ENCODE assay signal across 19 cellular contexts in genomic region chr9:87334366-87334765, GRCh38.
A peak's percentile ranks its signal among the peaks of the same experiment; 100 is the strongest.
DNase-seq lines count a peak whose midpoint lies in the region; ATAC-seq, FAIRE-seq and TF ChIP-seq lines count a peak whose summit lies in the region.
"Had no signal": no experiment of that assay in that cellular context is flagged by ENCODE, and none has a peak within 500 bp of the region (broad histone marks: within the 10 kb centered on the region; RNA-seq: fewer than 3 reads in every experiment).

No MANE protein-coding gene starts in this region.

- H3K27me3 Mint-ChIP-seq in GM23338 (ENCODE audit: insufficient read depth, low read depth, poor library complexity): no peaks in the 10 kb centered on the region

- DNase-seq in A673 (ENCODE audit: low spot score) (no peak), GM23248 (peak; percentile 14), K562 (ENCODE audit: extremely low read depth in 1 of 4, low spot score in 3 of 4) (no peak), small intestine (peak; percentile 14), esophagus muscularis mucosa (ENCODE audit: extremely low spot score) (no peak), GM23338 (ENCODE audit: low spot score) (no peak)
- DNase-seq: 8988T; Caco-2; CD4-positive, CD25-positive, alpha-beta regulatory T cell; CD8-positive, alpha-beta memory T cell had no signal

- 93 to 95% methylated on average over 3 of the region's 3 CpGs for WGBS in GM23248 (ENCODE audit: low coverage in 1 of 2, low lambda C conversion rate in 2 of 2, missing lambda C conversion rate in 2 of 2), 2 experiments
- 17% methylated on average over 3 of the region's 3 CpGs for WGBS in K562 (ENCODE audit: insufficient coverage, low coverage, missing lambda C conversion rate)
- 53 to 80% (median 70%) methylated on average over 3 of the region's 3 CpGs for WGBS in small intestine, 3 donors
- WGBS in gastroesophageal sphincter (ENCODE audit: low coverage in 1 of 2), 2 donors: 78% methylated on average over 3 of the region's 3 CpGs; no CpG with 5 or more reads in 1 of the 2 donors
- WGBS in esophagus muscularis mucosa: 64% methylated on average over 3 of the region's 3 CpGs

- intact Hi-C loops in A673 (cut with micrococcal nuclease; ENCODE audit: unreplicated experiment): no loop called here
- intact Hi-C loops in K562 (cut with micrococcal nuclease): no loop called here
- intact Hi-C loops in esophagus muscularis mucosa (cut with DNase I): loop anchor here (10.0 kb wide), 1 partner anchor 480 kb away; no protein-coding TSS in a partner anchor

- peaks cover 32% of the 10 kb centered on the region for H3K9me3 Mint-ChIP-seq in GM23338

- TF ChIP-seq EP300 in K562 (IDR thresholded peaks at IDR 0.05; ENCODE audit: low read length) (no peak), gastroesophageal sphincter (IDR thresholded peaks at IDR 0.05) (no peak), esophagus muscularis mucosa (IDR thresholded peaks at IDR 0.05) (no peak)

- H3K79me2 ChIP-seq in GM23248 (ENCODE audit: insufficient read depth) (no peaks in the 10 kb centered on the region), K562 (ENCODE audit: control insufficient read depth, insufficient read depth, low read length) (no peaks in the 10 kb centered on the region), GM23338 (replicated peaks; ENCODE audit: insufficient read depth) (no peaks in the 10 kb centered on the region)

- peak overlapping the region; percentile 77 for H3K27ac ChIP-seq in A673 (ENCODE audit: low read depth, low read length, poor library complexity, severe bottlenecking)
- H3K27ac ChIP-seq in GM23248: no peak overlapping the region
- H3K27ac ChIP-seq in K562 (ENCODE audit: extremely low read depth, low read depth, low read length): no peak overlapping the region
- no peak overlapping the region for H3K27ac ChIP-seq in small intestine (ENCODE audit: low read depth in 1 of 2, low read length in 1 of 2)
- no peak overlapping the region for H3K27ac ChIP-seq in gastroesophageal sphincter
- no peak overlapping the region for H3K27ac ChIP-seq in esophagus muscularis mucosa (replicated peaks in 1 of 4)
- no peak overlapping the region for H3K27ac ChIP-seq in GM23338 (ENCODE audit: low read depth)
- H3K27ac ChIP-seq: BLaER1 treated with 17β-estradiol and CSF1 and Interleukin-3, amounts not matched to agents 10 nM and 100 nM had no signal

- TF ChIP-seq POLR2A in K562 (conservative IDR thresholded peaks at IDR 0.05): no peak
- TF ChIP-seq POLR2A in gastroesophageal sphincter (IDR thresholded peaks at IDR 0.05): no peak
- TF ChIP-seq POLR2A in esophagus muscularis mucosa (IDR thresholded peaks at IDR 0.05; ENCODE audit: low read depth): no peak

- H3K36me3 ChIP-seq in A673 (ENCODE audit: insufficient read depth, low read length, poor library complexity, severe bottlenecking) (no peaks in the 10 kb centered on the region), GM23248 (ENCODE audit: low read depth) (no peaks in the 10 kb centered on the region), K562 (ENCODE audit: control insufficient read depth, insufficient read depth, low read length) (no peaks in the 10 kb centered on the region), small intestine (ENCODE audit: control insufficient read depth in 2 of 2, insufficient read depth in 2 of 2, low read length in 2 of 2) (no peaks in the 10 kb centered on the region), gastroesophageal sphincter (no peaks in the 10 kb centered on the region), esophagus muscularis mucosa (no peaks in the 10 kb centered on the region), GM23338 (ENCODE audit: insufficient read depth) (peaks cover 12% of the 10 kb centered on the region)
- H3K36me3 ChIP-seq: BLaER1 treated with 17β-estradiol and CSF1 and Interleukin-3, amounts not matched to agents 10 nM and 100 nM had no signal

- POLR2A ChIA-PET in A673 (lab: Charles Lee; ENCODE audit: low non-redundant PET) (no interaction called here), K562 (lab: Yijun Ruan, JAX) (no interaction called here)

- H3K4me3 ChIP-seq in A673 (ENCODE audit: low read depth, low read length, poor library complexity, severe bottlenecking) (no peak overlapping the region), GM23248 (no peak overlapping the region), K562 (no peak overlapping the region), small intestine (ENCODE audit: low read depth in 1 of 2, low read length in 2 of 2) (no peak overlapping the region), gastroesophageal sphincter (no peak overlapping the region), esophagus muscularis mucosa (no peak overlapping the region), GM23338 (no peak overlapping the region)
- H3K4me3 ChIP-seq: BLaER1 treated with 17β-estradiol and CSF1 and Interleukin-3, amounts not matched to agents 10 nM and 100 nM had no signal

- H3K9me2 ChIP-seq in GM23248 (ENCODE audit: insufficient read depth): no peaks in the 10 kb centered on the region
- peaks cover 4% of the 10 kb centered on the region; the same call in 1 of the 2 replicates for H3K9me2 ChIP-seq in GM23338 (ENCODE audit: insufficient read depth)

- TF ChIP-seq CTCF in A673 (conservative IDR thresholded peaks at IDR 0.05; ENCODE audit: low read depth, low read length) (no peak), K562 (IDR thresholded peaks at IDR 0.05 in 2 of 3, conservative IDR thresholded peaks at IDR 0.05 in 1 of 3; ENCODE audit: insufficient read depth in 2 of 3, low read depth in 1 of 3, low read length in 3 of 3) (no peak), gastroesophageal sphincter (IDR thresholded peaks at IDR 0.05) (no peak), esophagus muscularis mucosa (IDR thresholded peaks at IDR 0.05) (no peak), GM23338 (conservative IDR thresholded peaks at IDR 0.05; ENCODE audit: low read depth in 2 of 2) (no peak)

- H3K4me2 ChIP-seq in GM23248 (ENCODE audit: unreplicated experiment): no peak overlapping the region
- no peak overlapping the region for H3K4me2 ChIP-seq in K562 (ENCODE audit: insufficient read depth, low read length)
- H3K4me2 ChIP-seq in GM23338: no peak overlapping the region
- H3K4me2 ChIP-seq: BLaER1 treated with 17β-estradiol and CSF1 and Interleukin-3, amounts not matched to agents 10 nM and 100 nM had no signal

- peaks cover 35% of the 10 kb centered on the region for H3K4me1 ChIP-seq in A673 (ENCODE audit: insufficient read depth, low read length, poor library complexity, severe bottlenecking)
- peaks cover 9% of the 10 kb centered on the region for H3K4me1 ChIP-seq in GM23248 (ENCODE audit: insufficient read depth)
- peaks cover 0 to 2% of the 10 kb centered on the region in 2 experiments; a peak in 2 of 5 replicates for H3K4me1 ChIP-seq in K562 (replicated peaks in 1 of 2; ENCODE audit: control insufficient read depth in 2 of 2, insufficient read depth in 2 of 2, low read length in 2 of 2)
- H3K4me1 ChIP-seq in small intestine (ENCODE audit: control insufficient read depth in 2 of 2, insufficient read depth in 1 of 2, low read depth in 1 of 2, low read length in 1 of 2): no peaks in the 10 kb centered on the region
- peaks cover 0 to 14% (median 7%) of the 10 kb centered on the region in 3 donors for H3K4me1 ChIP-seq in gastroesophageal sphincter
- peaks cover 12 to 18% (median 17%) of the 10 kb centered on the region in 4 donors for H3K4me1 ChIP-seq in esophagus muscularis mucosa
- H3K4me1 ChIP-seq in GM23338 (ENCODE audit: insufficient read depth): peaks cover 9% of the 10 kb centered on the region

- H3K4me3 Mint-ChIP-seq in GM23338: no peak overlapping the region
- H3K4me3 Mint-ChIP-seq: B cell; CD4-positive, CD25-positive, alpha-beta regulatory T cell; CD8-positive, alpha-beta memory T cell had no signal

- peaks cover 14% of the 10 kb centered on the region for H3K36me3 Mint-ChIP-seq in GM23338 (ENCODE audit: low read depth)
- H3K36me3 Mint-ChIP-seq: CD4-positive, CD25-positive, alpha-beta regulatory T cell had no signal

- CTCF ChIA-PET in A673 (lab: Charles Lee) (no interaction called here), K562 (lab: Yijun Ruan, JAX; ENCODE audit: low intra/inter-chr PET ratio) (no interaction called here)

- no peaks in the 10 kb centered on the region for H4K20me1 ChIP-seq in GM23248 (ENCODE audit: insufficient read depth)
- H4K20me1 ChIP-seq in K562 (replicated peaks; ENCODE audit: control insufficient read depth, insufficient read depth, low read length): no peaks in the 10 kb centered on the region
- no peaks in the 10 kb centered on the region for H4K20me1 ChIP-seq in GM23338 (replicated peaks; ENCODE audit: insufficient read depth)
- H4K20me1 ChIP-seq: BLaER1 treated with 17β-estradiol and CSF1 and Interleukin-3, amounts not matched to agents 10 nM and 100 nM had no signal

- peaks cover 16% of the 10 kb centered on the region for H3K9me3 ChIP-seq in A673 (ENCODE audit: low read depth, low read length, poor library complexity, severe bottlenecking)
- no peaks in the 10 kb centered on the region for H3K9me3 ChIP-seq in GM23248 (ENCODE audit: low read depth)
- H3K9me3 ChIP-seq in K562 (replicated peaks; ENCODE audit: control insufficient read depth, insufficient read depth, low read depth, low read length): no peaks in the 10 kb centered on the region; the same call in 1 of the 2 replicates
- H3K9me3 ChIP-seq in small intestine (ENCODE audit: control insufficient read depth, low read depth): no peaks in the 10 kb centered on the region
- peaks cover 0 to 20% (median 0%) of the 10 kb centered on the region in 3 donors for H3K9me3 ChIP-seq in gastroesophageal sphincter
- peaks cover 0 to 19% (median 17%) of the 10 kb centered on the region in 4 donors for H3K9me3 ChIP-seq in esophagus muscularis mucosa

- H3K9me1 ChIP-seq in K562 (ENCODE audit: control insufficient read depth, insufficient read depth, low read length): no peaks in the 10 kb centered on the region

- no peak for TF ChIP-seq RAD21 in K562 (CRISPR knock-in tag; conservative IDR thresholded peaks at IDR 0.05 in 1 of 2, IDR thresholded peaks at IDR 0.05 in 1 of 2)

- no peak for ATAC-seq in K562
- ATAC-seq in gastroesophageal sphincter: no peak
- no peak for ATAC-seq in GM23338
- ATAC-seq: HCT116 had no signal

- FAIRE-seq in K562 (lab: Jason Lieb, UNC) (no peak), small intestine (lab: Jason Lieb, UNC) (no peak)
- FAIRE-seq: D721Med, G401.6, GM12891, GM19239, H54 had no signal

- H3K4me1 Mint-ChIP-seq in GM23338: peaks cover 22% of the 10 kb centered on the region; the same call in 2 of the 3 replicates

- H3K9ac ChIP-seq in GM23248 (no peak overlapping the region), K562 (ENCODE audit: insufficient read depth in 1 of 2, low read depth in 2 of 2, low read length in 2 of 2) (no peak overlapping the region)
- H3K9ac ChIP-seq: BLaER1 treated with 17β-estradiol and CSF1 and Interleukin-3, amounts not matched to agents 10 nM and 100 nM had no signal

- H3F3A ChIP-seq in GM23248 (ENCODE audit: insufficient read depth) (no peaks in the 10 kb centered on the region), GM23338 (replicated peaks; ENCODE audit: low read depth) (no peaks in the 10 kb centered on the region)

- H3K27me3 ChIP-seq in A673 (replicated peaks; ENCODE audit: insufficient read depth, low read depth, low read length, poor library complexity): no peaks in the 10 kb centered on the region
- no peaks in the 10 kb centered on the region; the same call in none of the 2 replicates for H3K27me3 ChIP-seq in GM23248 (replicated peaks; ENCODE audit: insufficient read depth)
- H3K27me3 ChIP-seq in K562 (ENCODE audit: control insufficient read depth in 2 of 2, insufficient read depth in 2 of 2, low read length in 2 of 2): no peaks in the 10 kb centered on the region
- H3K27me3 ChIP-seq in small intestine (ENCODE audit: control insufficient read depth in 2 of 2, insufficient read depth in 2 of 2, low read length in 2 of 2): no peaks in the 10 kb centered on the region
- H3K27me3 ChIP-seq in gastroesophageal sphincter: no peaks in the 10 kb centered on the region
- no peaks in the 10 kb centered on the region for H3K27me3 ChIP-seq in esophagus muscularis mucosa
- H3K27me3 ChIP-seq in GM23338 (ENCODE audit: insufficient read depth): no peaks in the 10 kb centered on the region

- BruUV-seq in A673 (replicated peaks; lab: Mats Ljungman, UMichigan) (no TSS peak), K562 (replicated peaks; lab: Mats Ljungman, UMichigan) (no TSS peak)

- in situ Hi-C loops in GM23248 (cut with MboI): loop anchor here (25.0 kb wide), 1 partner anchor 478 kb away; no protein-coding TSS in a partner anchor
- in situ Hi-C loops in K562 (cut with MboI): loop anchor here (25.0 kb wide), 1 partner anchor 478 kb away; no protein-coding TSS in a partner anchor

- H2AFZ ChIP-seq in GM23248: no peak overlapping the region
- no peak overlapping the region for H2AFZ ChIP-seq in K562 (ENCODE audit: low read depth, low read length)
- H2AFZ ChIP-seq in GM23338: no peak overlapping the region

- H3K27ac Mint-ChIP-seq in GM23338: no peak overlapping the region
- H3K27ac Mint-ChIP-seq: B cell; CD4-positive, CD25-positive, alpha-beta regulatory T cell; CD8-positive, alpha-beta memory T cell had no signal

Comparison
In these comparisons a context has a peak if more than half of its experiments do, and no peak if none do; other contexts are left out.
1. DNase-seq: peak in GM23248 (single experiment) and small intestine (single experiment); none in A673 (single experiment), K562 (0 of 4), esophagus muscularis mucosa (single experiment) and GM23338 (single experiment).